8 cellular contexts compared by ENCODE assay signal in the genomic region with DNA sequence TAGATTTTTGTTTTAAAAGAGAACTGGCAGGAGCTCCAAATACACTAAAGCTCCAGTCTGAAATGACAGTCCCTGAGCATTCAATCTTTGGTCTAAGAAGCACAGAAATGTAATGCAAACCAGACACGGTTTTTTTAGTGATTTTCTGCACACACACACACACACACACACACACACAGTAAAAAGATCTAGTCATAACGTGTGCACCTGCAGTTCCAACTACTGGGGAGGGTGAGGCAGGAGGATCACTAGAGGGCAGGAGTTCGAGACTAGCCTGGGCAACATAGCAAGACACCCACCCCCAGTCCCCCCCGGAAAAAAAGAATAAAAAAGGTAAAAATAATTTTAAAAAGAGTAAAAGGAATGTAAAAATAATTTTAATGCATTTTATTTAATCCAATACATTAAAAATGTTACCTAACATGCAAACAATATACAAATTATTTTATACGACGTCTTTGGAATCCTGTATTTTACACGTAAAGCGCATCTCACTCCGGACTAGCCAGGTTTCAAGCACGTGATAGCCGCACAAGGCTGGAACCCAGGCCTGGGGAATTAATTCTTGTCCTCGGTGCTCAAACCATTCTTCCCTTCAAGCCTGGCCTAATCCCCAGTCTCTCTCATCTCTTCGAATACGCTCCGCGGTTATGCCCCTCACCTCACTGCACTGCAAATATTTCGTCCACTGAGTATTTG. TPM values are rescaled to one million over a fixed set of nuclear protein-coding genes. Genes with fewer than 3 reads are reported as not detected.
A peak's percentile ranks its signal among the peaks of the same experiment; 100 is the strongest.
DNase-seq lines count a peak whose midpoint lies in the region; ATAC-seq and TF ChIP-seq lines count a peak whose summit lies in the region.

No MANE protein-coding gene starts in this region.

- TF ChIP-seq CTCF in BE2C (IDR thresholded peaks at IDR 0.05; ENCODE audit: low read depth, low read length) (no peak), IMR-90 (conservative IDR thresholded peaks at IDR 0.05; ENCODE audit: low read depth, low read length) (no peak), MCF 10A (IDR thresholded peaks at IDR 0.05; ENCODE audit: unreplicated experiment) (no peak)

- H4K91ac ChIP-seq in IMR-90 (ENCODE audit: insufficient read depth, low read depth, low read length): peak overlapping the region; percentile 92

- peak overlapping the region; percentile 99 for H2AK5ac ChIP-seq in IMR-90 (ENCODE audit: low read depth, low read length)

- peak overlapping the region; percentile 92 for H2AFZ ChIP-seq in IMR-90 (replicated peaks; ENCODE audit: low read length, poor library complexity)

- no peak overlapping the region for H2BK20ac ChIP-seq in IMR-90 (ENCODE audit: low read depth, low read length)

- dilution Hi-C loops in IMR-90 (cut with HindIII; ENCODE audit: low sequenced_read_pairs, unreplicated experiment): no loop called here

- peak overlapping the region; percentile 85 for H2BK5ac ChIP-seq in IMR-90 (ENCODE audit: low read depth, low read length, poor library complexity, severe bottlenecking)

- peak overlapping the region; percentile 43 for H3K18ac ChIP-seq in IMR-90 (ENCODE audit: low read depth, low read length)

- no peaks in the 10 kb centered on the region for H4K20me1 ChIP-seq in IMR-90 (ENCODE audit: insufficient read depth, low read length)

- TF ChIP-seq POLR2A in IMR-90 (IDR thresholded peaks at IDR 0.05; ENCODE audit: low read depth, low read length): no peak

- H3K9me1 ChIP-seq in IMR-90 (ENCODE audit: insufficient read depth, low read length): peaks cover 4% of the 10 kb centered on the region; the same call in 1 of the 2 replicates

- H4K5ac ChIP-seq in IMR-90 (ENCODE audit: low read depth, low read length): peak overlapping the region; percentile 86

- H3K9me3 Mint-ChIP-seq in MCF 10A (ENCODE audit: unreplicated experiment): peaks cover under 1% of the 10 kb centered on the region

- no peaks in the 10 kb centered on the region for H3K9me3 ChIP-seq in BE2C
- H3K9me3 ChIP-seq in IMR-90 (ENCODE audit: control insufficient read depth, insufficient read depth, low read length): no peaks in the 10 kb centered on the region
- H3K9me3 ChIP-seq in mucosa of rectum (ENCODE audit: control insufficient read depth in 2 of 2, low read length in 2 of 2): no peaks in the 10 kb centered on the region

- H3K4me3 Mint-ChIP-seq in MCF 10A (ENCODE audit: unreplicated experiment): peak overlapping the region; percentile 99

- peak overlapping the region; percentile 100 for H3K27ac Mint-ChIP-seq in MCF 10A (ENCODE audit: low read depth, unreplicated experiment)

- H4K8ac ChIP-seq in IMR-90 (ENCODE audit: low read depth in 2 of 2, low read length in 2 of 2): peak overlapping the region; percentile 95 to 97

- H3K14ac ChIP-seq in IMR-90 (replicated peaks; ENCODE audit: low read depth, low read length): peak overlapping the region; percentile 91

- no peak for ATAC-seq in IMR-90 (ENCODE audit: low read depth)
- no peak for ATAC-seq in HG02852 (IDR thresholded peaks at IDR 0.05; ENCODE audit: unreplicated experiment)
- ATAC-seq in GM21381 (IDR thresholded peaks at IDR 0.05; ENCODE audit: unreplicated experiment): no peak

- peak overlapping the region; percentile 94 for H3K56ac ChIP-seq in IMR-90 (ENCODE audit: extremely low read depth, insufficient read depth, low read length)

- H3K36me3 ChIP-seq in BE2C (no peaks in the 10 kb centered on the region), IMR-90 (ENCODE audit: control insufficient read depth, insufficient read depth, low read length) (no peaks in the 10 kb centered on the region), mucosa of rectum (ENCODE audit: control insufficient read depth in 2 of 2, insufficient read depth in 2 of 2, low read length in 2 of 2) (no peaks in the 10 kb centered on the region)

- peak overlapping the region; percentile 92 for H3K4ac ChIP-seq in IMR-90 (ENCODE audit: low read depth, low read length)

- H3K4me2 ChIP-seq in IMR-90 (ENCODE audit: low read depth, low read length): peak overlapping the region; percentile 90

- H2BK15ac ChIP-seq in IMR-90 (ENCODE audit: low read depth, low read length): 0 out of 3 replicates have a peak overlapping the region, but pooled peaks have one; percentile 34

- no peak for TF ChIP-seq RAD21 in IMR-90 (IDR thresholded peaks at IDR 0.05; ENCODE audit: low read length)

- peak overlapping the region; percentile 98 for H3K9ac ChIP-seq in IMR-90 (ENCODE audit: low read depth, low read length)
- peak overlapping the region; percentile 88 to 98 for H3K9ac ChIP-seq in mucosa of rectum (ENCODE audit: low read depth in 1 of 2, low read length in 2 of 2)

- 0% methylated on average over 9 of the region's 17 CpGs; no CpG with 5 or more reads in 1 of the 2 experiments for WGBS in IMR-90 (ENCODE audit: extremely low coverage in 2 of 2, insufficient read length in 1 of 2), 2 experiments

- CTCF ChIA-PET in IMR-90 (lab: Yijun Ruan, JAX) (interaction anchor here (1.5 kb wide), 1 partner anchor 37 kb away, joined by 4 read pairs; no protein-coding TSS in a partner anchor), MCF 10A (lab: Yijun Ruan, JAX) (interaction anchor here (1.0 to 4.1 kb wide), 8 partner anchors 13 to 198 kb away, joined by 3 to 32 read pairs (median 7); no protein-coding TSS in a partner anchor)

- peak overlapping the region; percentile 90 for H3K23ac ChIP-seq in IMR-90 (ENCODE audit: low read depth, low read length)

- peak overlapping the region; percentile 70 for H2BK120ac ChIP-seq in IMR-90 (ENCODE audit: low read depth, low read length)

- peaks cover 26% of the 10 kb centered on the region for H3K4me1 Mint-ChIP-seq in MCF 10A (ENCODE audit: insufficient read depth, unreplicated experiment)

- peaks cover 28 to 46% of the 10 kb centered on the region in 2 experiments for H3K79me1 ChIP-seq in IMR-90 (ENCODE audit: low read depth in 1 of 2, low read length in 2 of 2)

- peak overlapping the region; percentile 80 for H2AK9ac ChIP-seq in IMR-90 (replicated peaks; ENCODE audit: low read depth, low read length, poor library complexity)

- H3K27ac ChIP-seq in IMR-90 (ENCODE audit: insufficient read depth, low read length) (peak overlapping the region; percentile 96), mucosa of rectum (ENCODE audit: low read depth in 2 of 2, low read length in 2 of 2) (peak overlapping the region; percentile 95 to 99)

- intact Hi-C loops in IMR-90 (cut with micrococcal nuclease): no loop called here
- intact Hi-C loops in MCF 10A (cut with micrococcal nuclease): loop anchor here (5.0 kb wide), 1 partner anchor 199 kb away; no protein-coding TSS in a partner anchor

- POLR2A ChIA-PET in IMR-90 (lab: Charles Lee; ENCODE audit: unreplicated experiment) (interaction anchor here (0.6 to 1.2 kb wide), 5 partner anchors 8 to 23 kb away, joined by 3 to 9 read pairs (median 3); no protein-coding TSS in a partner anchor), MCF 10A (lab: Yijun Ruan, JAX) (interaction anchor here (0.6 to 5.1 kb wide), 11 partner anchors 8 to 223 kb away, joined by 3 to 109 read pairs (median 5); no protein-coding TSS in a partner anchor)

- H3K27me3 ChIP-seq in BE2C: no peaks in the 10 kb centered on the region
- H3K27me3 ChIP-seq in IMR-90 (ENCODE audit: control insufficient read depth, insufficient read depth, low read length): no peaks in the 10 kb centered on the region
- no peaks in the 10 kb centered on the region for H3K27me3 ChIP-seq in mucosa of rectum (ENCODE audit: control insufficient read depth in 2 of 2, insufficient read depth in 2 of 2, low read length in 2 of 2)

- no peak for DNase-seq in BE2C
- peak; percentile 9 for DNase-seq in IMR-90
- DNase-seq in MCF 10A (ENCODE audit: unreplicated experiment): no peak
- DNase-seq in effector CD8-positive, alpha-beta T cell (lab: John Stamatoyannopoulos, UW): no peak
- no peak for DNase-seq in dedifferentiated amniotic fluid mesenchymal stem cell (ENCODE audit: extremely low spot score)

- H3K27me3 Mint-ChIP-seq in MCF 10A (ENCODE audit: insufficient read depth, unreplicated experiment): no peaks in the 10 kb centered on the region

- peaks cover 24% of the 10 kb centered on the region for H3K36me3 Mint-ChIP-seq in MCF 10A (ENCODE audit: insufficient read depth, unreplicated experiment)

- peak overlapping the region; percentile 92 for H3K4me3 ChIP-seq in BE2C (ENCODE audit: low read depth, low read length)
- peak overlapping the region; percentile 83 for H3K4me3 ChIP-seq in IMR-90 (ENCODE audit: insufficient read depth, low read depth, low read length)
- peak overlapping the region; percentile 95 to 97 for H3K4me3 ChIP-seq in mucosa of rectum (ENCODE audit: low read length in 2 of 2)

- in situ Hi-C loops in IMR-90 (cut with MboI; ENCODE audit: low sequenced_read_pairs): no loop called here

- H3K4me1 ChIP-seq in BE2C (no peaks in the 10 kb centered on the region), IMR-90 (ENCODE audit: control insufficient read depth, insufficient read depth, low read length) (peaks cover 6% of the 10 kb centered on the region), mucosa of rectum (ENCODE audit: control insufficient read depth in 2 of 2, insufficient read depth in 2 of 2, low read length in 2 of 2) (peaks cover 28 to 46% of the 10 kb centered on the region in 2 donors)

- BruUV-seq in IMR-90 (replicated peaks; lab: Mats Ljungman, UMichigan) (TSS peak; percentile 98), MCF 10A (replicated peaks; lab: Mats Ljungman, UMichigan) (TSS peak; percentile 97)

TF ChIP-seq in IMR-90, 13 proteins besides CTCF, POLR2A, EP300 and RAD21:
- TF ChIP-seq NFE2L2 (IDR thresholded peaks at IDR 0.05; ENCODE audit: low read depth, low read length) (no peak), MAFK (IDR thresholded peaks at IDR 0.05; ENCODE audit: low read depth, low read length) (no peak)
- TF ChIP-seq, protein P1, sequence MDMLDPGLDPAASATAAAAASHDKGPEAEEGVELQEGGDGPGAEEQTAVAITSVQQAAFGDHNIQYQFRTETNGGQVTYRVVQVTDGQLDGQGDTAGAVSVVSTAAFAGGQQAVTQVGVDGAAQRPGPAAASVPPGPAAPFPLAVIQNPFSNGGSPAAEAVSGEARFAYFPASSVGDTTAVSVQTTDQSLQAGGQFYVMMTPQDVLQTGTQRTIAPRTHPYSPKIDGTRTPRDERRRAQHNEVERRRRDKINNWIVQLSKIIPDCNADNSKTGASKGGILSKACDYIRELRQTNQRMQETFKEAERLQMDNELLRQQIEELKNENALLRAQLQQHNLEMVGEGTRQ (IDR thresholded peaks at IDR 0.05; ENCODE audit: low read depth, low read length): 0 out of 2 replicates have a peak, but pooled peaks have one; percentile 8

RNA-seq across cellular contexts. Expression of a gene that starts 0.8 kb away (rescaled TPM):
- polyA plus RNA-seq in BE2C (2012; ENCODE audit: insufficient read depth, insufficient read length, low read depth): 7.5 TPM
- total RNA-seq in IMR-90 (2012; rRNA removed) (9.0 and 9.4 TPM in 2 replicates), MCF 10A (2022) (26.0 and 27.7 TPM in 2 replicates)
- 16.7 and 17.3 TPM in 2 replicates for polyA plus RNA-seq in IMR-90 (2012; rRNA removed)
- 18.4 and 23.5 TPM in 2 replicates for polyA plus RNA-seq in IMR-90 (2012; cell fraction: cytosol; rRNA removed)
- 14.2 and 18.0 TPM in 2 replicates for polyA plus RNA-seq in IMR-90 (2012; cell fraction: nucleus; rRNA removed; ENCODE audit: low replicate concordance)

RNA-seq across cellular contexts. Expression of a gene that starts 23.6 kb away (rescaled TPM):
- 82.7 TPM for polyA plus RNA-seq in BE2C (2012; ENCODE audit: insufficient read depth, insufficient read length, low read depth)
- total RNA-seq in IMR-90 (2012; rRNA removed): 38.7 and 44.4 TPM in 2 replicates
- polyA plus RNA-seq in IMR-90 (2012; rRNA removed): 22.8 and 25.3 TPM in 2 replicates
- polyA plus RNA-seq in IMR-90 (2012; cell fraction: cytosol; rRNA removed): 14.3 and 18.5 TPM in 2 replicates
- polyA plus RNA-seq in IMR-90 (2012; cell fraction: nucleus; rRNA removed; ENCODE audit: low replicate concordance): 19.5 and 31.2 TPM in 2 replicates
- 11.6 and 20.2 TPM in 2 replicates for total RNA-seq in MCF 10A (2022)
